Comparison of ENCODE assay signal across 9 cellular contexts in the genomic region with DNA sequence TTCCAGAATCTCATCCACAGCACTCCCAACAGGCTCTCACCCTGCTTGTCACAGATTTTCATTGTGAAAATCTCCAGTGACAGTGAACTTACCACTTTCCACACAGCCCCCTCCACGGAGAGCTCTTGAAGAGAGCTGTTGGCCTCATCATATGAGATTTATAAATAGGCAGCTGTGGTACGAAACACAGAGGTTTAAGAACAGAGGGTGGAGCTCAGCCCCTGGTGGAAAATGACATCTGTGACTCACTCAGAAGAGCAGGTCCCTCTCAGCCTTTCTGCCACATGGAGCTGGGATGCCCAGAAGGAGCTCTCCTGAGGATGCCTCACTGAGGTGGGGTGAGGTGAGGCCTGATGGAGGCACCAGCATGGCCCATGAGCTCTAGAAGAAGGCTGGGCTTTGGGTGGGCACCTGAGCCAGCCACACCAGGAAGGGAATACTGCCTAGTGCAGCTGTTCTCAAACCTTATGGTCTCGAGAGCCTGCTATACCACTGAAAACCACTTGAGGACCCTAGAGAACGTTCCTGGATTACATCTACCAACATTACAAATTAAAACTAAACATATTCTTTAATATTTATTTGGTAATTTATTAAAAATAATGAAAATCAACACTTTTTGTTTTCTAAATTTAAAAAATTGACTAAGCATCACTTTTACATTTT. TPM values are rescaled to one million over a fixed set of nuclear protein-coding genes. Genes with fewer than 3 reads are reported as not detected.
DNase-seq lines count a peak whose midpoint lies in the region; ATAC-seq and TF ChIP-seq lines count a peak whose summit lies in the region.
"Had no signal": no experiment of that assay in that cellular context is flagged by ENCODE, and none has a peak within 500 bp of the region (broad histone marks: within the 10 kb centered on the region; RNA-seq: fewer than 3 reads in every experiment).

No MANE protein-coding gene starts in this region.

- WGBS in heart left ventricle, 4 donors = 68 to 74% (median 72%) methylated on average over 4 of the region's 4 CpGs

- H3K27me3 ChIP-seq in ACC112 (ENCODE audit: insufficient read depth, low read length) (no peaks in the 10 kb centered on the region), heart left ventricle (no peaks in the 10 kb centered on the region)

- peak; percentile 76 for DNase-seq in NCI-H69 (lab: John Stamatoyannopoulos, UW)
- DNase-seq in heart left ventricle = peak in 1 of 5 donors; percentile 38
- DNase-seq in stimulated activated CD4-positive, alpha-beta T cell treated with anti-CD3 and anti-CD28 coated beads, Interleukin-4, amount 100 ng/mL, for 4 hours = no peak
- DNase-seq in pons (ENCODE audit: low spot score) = no peak
- DNase-seq in stimulated activated CD4-positive, alpha-beta T cell treated with anti-CD3 and anti-CD28 coated beads, Interleukin-2, amount 100 ng/mL, for 24 hours = no peak
- DNase-seq: NCI-H526 had no signal

- no peaks in the 10 kb centered on the region for H3K36me3 ChIP-seq in ACC112 (ENCODE audit: insufficient read depth, low read length)
- H3K36me3 ChIP-seq in heart left ventricle = no peaks in the 10 kb centered on the region

- H3K27ac ChIP-seq in ACC112 (ENCODE audit: low read depth, low read length) = no peak overlapping the region
- H3K27ac ChIP-seq in heart left ventricle = peak overlapping the region in 6 of 12 donors; percentile 23 to 90 (median 64)

- TF ChIP-seq POLR2A in heart left ventricle (IDR thresholded peaks at IDR 0.05) = no peak

- peak in 2 of 12 donors; percentile 3 to 27 for TF ChIP-seq CTCF in heart left ventricle (IDR thresholded peaks at IDR 0.05)

- ATAC-seq in GM21717 (IDR thresholded peaks at IDR 0.05; ENCODE audit: unreplicated experiment) (peak; percentile 50), heart left ventricle (peak in 3 of 4 donors; percentile 20 to 75 (median 61)), GM18517 (IDR thresholded peaks at IDR 0.05; ENCODE audit: unreplicated experiment) (no peak)

- no peak overlapping the region for H3K4me3 ChIP-seq in ACC112 (ENCODE audit: low read depth, low read length)
- no peak overlapping the region for H3K4me3 ChIP-seq in heart left ventricle

- H3K79me2 ChIP-seq in ACC112 (ENCODE audit: control insufficient read depth, insufficient read depth, low read length, unreplicated experiment) = no peaks in the 10 kb centered on the region

- intact Hi-C loops in heart left ventricle (cut with DNase I) = loop anchor here in 1 of 10 donors (5.0 kb wide), 1 partner anchor 80 kb away; no protein-coding TSS in a partner anchor

- peaks cover 25% of the 10 kb centered on the region for H3K4me1 ChIP-seq in ACC112 (ENCODE audit: control insufficient read depth, insufficient read depth, low read length, unreplicated experiment)
- H3K4me1 ChIP-seq in heart left ventricle = peaks cover 0 to 51% (median 28%) of the 10 kb centered on the region in 12 donors

- peak overlapping the region; percentile 50 for H2AFZ ChIP-seq in ACC112 (ENCODE audit: low read length, unreplicated experiment)

- H3K9me3 ChIP-seq in heart left ventricle = peaks cover 0 to 7% (median 0%) of the 10 kb centered on the region in 12 donors

RNA-seq across cellular contexts. Expression of a gene that starts 25.8 kb away (rescaled TPM):
- total RNA-seq in heart left ventricle = 10 to 100 TPM in 3 of 9 donors, 1 to 10 TPM in 6; 3.7 to 12.2 (median 7.7) TPM
- polyA plus RNA-seq in heart left ventricle = 1 to 10 TPM; 5.5 to 8.2 TPM
